In the genomic region with DNA sequence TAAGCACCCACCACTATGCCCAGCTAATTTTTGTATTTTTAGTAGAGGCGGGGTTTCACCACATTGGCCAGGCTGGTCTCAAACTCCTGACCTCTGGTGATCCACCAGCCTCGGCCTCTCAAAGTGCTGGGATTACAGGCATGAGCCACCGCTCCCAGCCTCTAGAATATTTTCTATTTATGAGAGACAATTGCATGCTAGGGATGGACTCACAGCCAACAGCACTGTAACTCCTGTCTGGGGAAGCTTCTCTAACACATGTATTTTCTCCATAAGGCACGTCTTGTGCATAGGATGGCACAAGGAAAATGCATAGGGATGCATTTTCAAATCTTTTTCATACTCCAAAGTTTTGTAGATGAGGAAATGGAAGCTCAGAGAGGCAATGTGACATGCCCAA, we compare ENCODE assay signal across 3 cellular contexts. TPM values are rescaled to one million over a fixed set of nuclear protein-coding genes. Genes with fewer than 3 reads are reported as not detected.
"Had no signal": no experiment of that assay in that cellular context is flagged by ENCODE, and none has a peak within 500 bp of the region (broad histone marks: within the 10 kb centered on the region; RNA-seq: fewer than 3 reads in every experiment).

No MANE protein-coding gene starts in this region.

RNA-seq across cellular contexts. Expression of gene DDC, which starts 19.6 kb away (rescaled TPM):
- total RNA-seq: HT1080, IMR-90, K562 had no signal
